20 cellular contexts compared by ENCODE assay signal in the genomic region with DNA sequence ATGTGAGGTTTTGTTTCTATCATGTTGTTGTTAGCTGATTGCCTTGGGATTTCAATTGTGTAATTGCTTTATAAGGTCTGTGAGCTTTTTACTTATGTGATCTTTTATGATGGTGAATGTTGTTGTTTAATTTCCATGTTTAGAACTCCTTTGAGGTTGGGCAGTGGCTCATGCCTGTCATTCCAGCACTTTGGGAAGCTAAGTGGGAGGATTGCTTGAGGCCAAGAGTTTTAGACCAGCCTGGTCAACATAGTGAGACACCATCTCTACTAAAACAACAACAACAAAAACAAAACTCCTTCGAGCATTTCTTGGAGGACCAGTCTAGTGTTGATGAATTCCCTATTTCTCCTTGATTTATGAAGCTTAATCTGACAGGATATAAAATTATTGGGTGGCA.
A peak's percentile ranks its signal among the peaks of the same experiment; 100 is the strongest.
DNase-seq lines count a peak whose midpoint lies in the region; ATAC-seq, FAIRE-seq and TF ChIP-seq lines count a peak whose summit lies in the region.
"Had no signal": no experiment of that assay in that cellular context is flagged by ENCODE, and none has a peak within 500 bp of the region (broad histone marks: within the 10 kb centered on the region; RNA-seq: fewer than 3 reads in every experiment).

No MANE protein-coding gene starts in this region.

- no peak overlapping the region for H2BK5ac ChIP-seq in IMR-90 (ENCODE audit: low read depth, low read length, poor library complexity, severe bottlenecking)

- no TSS peak for BruUV-seq in IMR-90 (replicated peaks; lab: Mats Ljungman, UMichigan)

- H2BK15ac ChIP-seq in IMR-90 (ENCODE audit: low read depth, low read length): no peak overlapping the region

- H4K5ac ChIP-seq in IMR-90 (ENCODE audit: low read depth, low read length): no peak overlapping the region

- H2BK120ac ChIP-seq in IMR-90 (ENCODE audit: low read depth, low read length): no peak overlapping the region

- no peak for TF ChIP-seq POLR2A in IMR-90 (IDR thresholded peaks at IDR 0.05; ENCODE audit: low read depth, low read length)
- TF ChIP-seq POLR2A in GM12891 (IDR thresholded peaks at IDR 0.05; ENCODE audit: low read depth, low read length): no peak

- CTCF ChIA-PET in IMR-90 (lab: Yijun Ruan, JAX): interaction anchor here (1.2 to 1.7 kb wide), 4 partner anchors 166 to 469 kb away, joined by 3 to 4 read pairs (median 4); no protein-coding TSS in a partner anchor

- no CpG with 5 or more reads among the region's 1 CpG for WGBS in IMR-90 (ENCODE audit: extremely low coverage in 2 of 2, insufficient read length in 1 of 2), 2 experiments

- TF ChIP-seq CTCF in AG10803 (conservative IDR thresholded peaks at IDR 0.05; ENCODE audit: low read length) (no peak), IMR-90 (conservative IDR thresholded peaks at IDR 0.05; ENCODE audit: low read depth, low read length) (no peak)

- H3K27ac ChIP-seq in IMR-90 (ENCODE audit: insufficient read depth, low read length): no peak overlapping the region
- H3K27ac ChIP-seq: 22Rv1; A549; BLaER1 treated with 17β-estradiol and CSF1 and Interleukin-3, amounts not matched to agents 10 nM and 100 nM had no signal

- no peak overlapping the region for H3K23ac ChIP-seq in IMR-90 (ENCODE audit: low read depth, low read length)

- H3K9ac ChIP-seq in IMR-90 (ENCODE audit: low read depth, low read length): no peak overlapping the region
- H3K9ac ChIP-seq: BLaER1 treated with 17β-estradiol and CSF1 and Interleukin-3, amounts not matched to agents 10 nM and 100 nM had no signal

- H4K91ac ChIP-seq in IMR-90 (ENCODE audit: insufficient read depth, low read depth, low read length): no peak overlapping the region

- no peak overlapping the region for H2AFZ ChIP-seq in IMR-90 (replicated peaks; ENCODE audit: low read length, poor library complexity)
- H2AFZ ChIP-seq: GM23338 had no signal

- no peak overlapping the region for H2BK20ac ChIP-seq in IMR-90 (ENCODE audit: low read depth, low read length)

- no peak overlapping the region for H3K18ac ChIP-seq in IMR-90 (ENCODE audit: low read depth, low read length)

- in situ Hi-C loops in IMR-90 (cut with MboI; ENCODE audit: low sequenced_read_pairs): loop anchor here (25.0 kb wide), 1 partner anchor 188 kb away; a partner anchor contains a TSS

- no peak for TF ChIP-seq RAD21 in IMR-90 (IDR thresholded peaks at IDR 0.05; ENCODE audit: low read length)

- no peak overlapping the region for H2AK5ac ChIP-seq in IMR-90 (ENCODE audit: low read depth, low read length)

- FAIRE-seq in GM12891 (lab: Jason Lieb, UNC): no peak
- FAIRE-seq: A549, GM12878, H54, HepG2 had no signal

- no peak overlapping the region for H3K4me2 ChIP-seq in IMR-90 (ENCODE audit: low read depth, low read length)
- H3K4me2 ChIP-seq: A549; BLaER1 treated with 17β-estradiol and CSF1 and Interleukin-3, amounts not matched to agents 10 nM and 100 nM; GM23338 had no signal

- no peaks in the 10 kb centered on the region for H3K9me3 ChIP-seq in IMR-90 (ENCODE audit: control insufficient read depth, insufficient read depth, low read length)
- H3K9me3 ChIP-seq: A549 had no signal

- dilution Hi-C loops in IMR-90 (cut with HindIII; ENCODE audit: low sequenced_read_pairs, unreplicated experiment): no loop called here

- no peaks in the 10 kb centered on the region for H3K36me3 ChIP-seq in IMR-90 (ENCODE audit: control insufficient read depth, insufficient read depth, low read length)
- H3K36me3 ChIP-seq: BLaER1 treated with 17β-estradiol and CSF1 and Interleukin-3, amounts not matched to agents 10 nM and 100 nM had no signal

- H3K27me3 ChIP-seq in IMR-90 (ENCODE audit: control insufficient read depth, insufficient read depth, low read length): no peaks in the 10 kb centered on the region
- H3K27me3 ChIP-seq: BLaER1 treated with 17β-estradiol and CSF1 and Interleukin-3, amounts not matched to agents 10 nM and 100 nM had no signal

- H3K4ac ChIP-seq in IMR-90 (ENCODE audit: low read depth, low read length): no peak overlapping the region

- H3K56ac ChIP-seq in IMR-90 (ENCODE audit: extremely low read depth, insufficient read depth, low read length): no peak overlapping the region

- H3K4me1 ChIP-seq in IMR-90 (ENCODE audit: control insufficient read depth, insufficient read depth, low read length): no peaks in the 10 kb centered on the region
- H3K4me1 ChIP-seq: BLaER1 treated with 17β-estradiol and CSF1 and Interleukin-3, amounts not matched to agents 10 nM and 100 nM had no signal

- intact Hi-C loops in IMR-90 (cut with micrococcal nuclease): loop anchor here (2.0 to 5.0 kb wide), 4 partner anchors 181 to 403 kb away; a partner anchor contains a TSS

- H3K14ac ChIP-seq in IMR-90 (replicated peaks; ENCODE audit: low read depth, low read length): peak overlapping the region; percentile 4; the same call in 1 of the 2 replicates

- POLR2A ChIA-PET in IMR-90 (lab: Charles Lee; ENCODE audit: unreplicated experiment): no interaction called here

- peak overlapping the region in 1 of 2 experiments; percentile 32; a peak in 1 of 4 replicates for H4K8ac ChIP-seq in IMR-90 (ENCODE audit: low read depth in 2 of 2, low read length in 2 of 2)

- ATAC-seq in IMR-90 (ENCODE audit: low read depth) (no peak), GM18498 (IDR thresholded peaks at IDR 0.05; ENCODE audit: unreplicated experiment) (no peak)
- ATAC-seq: A549; CD8-positive, alpha-beta T cell; GM12878; GM23338; HepG2 had no signal

- no peak overlapping the region for H2AK9ac ChIP-seq in IMR-90 (replicated peaks; ENCODE audit: low read depth, low read length, poor library complexity)

- no peak overlapping the region for H3K4me3 ChIP-seq in AG10803 (ENCODE audit: low read length)
- no peak overlapping the region for H3K4me3 ChIP-seq in IMR-90 (ENCODE audit: insufficient read depth, low read depth, low read length)
- H3K4me3 ChIP-seq: A549; BLaER1 treated with 17β-estradiol and CSF1 and Interleukin-3, amounts not matched to agents 10 nM and 100 nM; GM12878; GM23338 had no signal

- DNase-seq in AG10803 (ENCODE audit: low read depth): peak; percentile 18
- DNase-seq in ELF-1 (ENCODE audit: low read depth, low spot score): peak; percentile 4
- DNase-seq in IMR-90: no peak
- peak; percentile 59 for DNase-seq in islet precursor cell
- no peak for DNase-seq in DMS79 (lab: John Stamatoyannopoulos, UW)
- no peak for DNase-seq in GM12891 (ENCODE audit: insufficient read length, low spot score)
- DNase-seq: Calu3; CD8-positive, alpha-beta T cell; DND-41; GF-D8; HCEC 1CT; KG1 had no signal

- no peaks in the 10 kb centered on the region for H4K20me1 ChIP-seq in IMR-90 (ENCODE audit: insufficient read depth, low read length)
- H4K20me1 ChIP-seq: BLaER1 treated with 17β-estradiol and CSF1 and Interleukin-3, amounts not matched to agents 10 nM and 100 nM had no signal

- H3K9me1 ChIP-seq in IMR-90 (ENCODE audit: insufficient read depth, low read length): no peaks in the 10 kb centered on the region

- no peaks in the 10 kb centered on the region for H3K79me1 ChIP-seq in IMR-90 (ENCODE audit: low read depth in 1 of 2, low read length in 2 of 2)

TF ChIP-seq in IMR-90, 13 proteins besides CTCF, POLR2A, EP300 and RAD21 (continues in another document):
- TF ChIP-seq CHD1 (IDR thresholded peaks at IDR 0.05; ENCODE audit: low read depth, low read length): no peak
- no peak for TF ChIP-seq MAZ (IDR thresholded peaks at IDR 0.05; ENCODE audit: borderline replicate concordance, low read depth, low read length)
- TF ChIP-seq NFE2L2 (IDR thresholded peaks at IDR 0.05; ENCODE audit: low read depth, low read length): no peak
- TF ChIP-seq MAFK (IDR thresholded peaks at IDR 0.05; ENCODE audit: low read depth, low read length): no peak
- TF ChIP-seq, protein P1, sequence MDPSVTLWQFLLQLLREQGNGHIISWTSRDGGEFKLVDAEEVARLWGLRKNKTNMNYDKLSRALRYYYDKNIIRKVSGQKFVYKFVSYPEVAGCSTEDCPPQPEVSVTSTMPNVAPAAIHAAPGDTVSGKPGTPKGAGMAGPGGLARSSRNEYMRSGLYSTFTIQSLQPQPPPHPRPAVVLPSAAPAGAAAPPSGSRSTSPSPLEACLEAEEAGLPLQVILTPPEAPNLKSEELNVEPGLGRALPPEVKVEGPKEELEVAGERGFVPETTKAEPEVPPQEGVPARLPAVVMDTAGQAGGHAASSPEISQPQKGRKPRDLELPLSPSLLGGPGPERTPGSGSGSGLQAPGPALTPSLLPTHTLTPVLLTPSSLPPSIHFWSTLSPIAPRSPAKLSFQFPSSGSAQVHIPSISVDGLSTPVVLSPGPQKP (IDR thresholded peaks at IDR 0.05; ENCODE audit: borderline replicate concordance, low read depth, low read length): no peak
- no peak for TF ChIP-seq MXI1 (IDR thresholded peaks at IDR 0.05; ENCODE audit: borderline replicate concordance, low read depth, low read length)
- no peak for TF ChIP-seq FOS (IDR thresholded peaks at IDR 0.05; ENCODE audit: low read depth, low read length)
- TF ChIP-seq CEBPB (IDR thresholded peaks at IDR 0.05; ENCODE audit: low read depth, low read length): no peak
- no peak for TF ChIP-seq RFX5 (IDR thresholded peaks at IDR 0.05; ENCODE audit: low read depth, low read length)
- no peak for TF ChIP-seq RCOR1 (IDR thresholded peaks at IDR 0.05; ENCODE audit: insufficient replicate concordance, low read length)

TF ChIP-seq in GM12891, 5 proteins besides CTCF, POLR2A, EP300 and RAD21:
- TF ChIP-seq TAF1 (IDR thresholded peaks at IDR 0.05; ENCODE audit: low read depth, low read length): no peak
- TF ChIP-seq POLR2AphosphoS5 (IDR thresholded peaks at IDR 0.05; ENCODE audit: low read depth, low read length): no peak
- no peak for TF ChIP-seq POU2F2 (IDR thresholded peaks at IDR 0.05; ENCODE audit: low read depth, low read length)
- no peak for TF ChIP-seq SPI1 (IDR thresholded peaks at IDR 0.05; ENCODE audit: low read depth, low read length)
- TF ChIP-seq PAX5 (IDR thresholded peaks at IDR 0.05; ENCODE audit: insufficient read depth, low read length, severe bottlenecking): no peak
TF ChIP-seq in GM12891: peak in this region for 0.

Comparison
In these comparisons a context has a peak if more than half of its experiments do, and no peak if none do; other contexts are left out.
1. DNase-seq: peak in AG10803 (single experiment), ELF-1 (single experiment) and islet precursor cell (single experiment); none in IMR-90 (single experiment), DMS79 (single experiment) and GM12891 (single experiment).